In genomic region chr5:127076730-127077129, GRCh38 we compare ENCODE assay signal across 12 cellular contexts. TPM values are rescaled to one million over a fixed set of nuclear protein-coding genes. Genes with fewer than 3 reads are reported as not detected.
DNase-seq lines count a peak whose midpoint lies in the region; ATAC-seq and TF ChIP-seq lines count a peak whose summit lies in the region.
"Had no signal": no experiment of that assay in that cellular context is flagged by ENCODE, and none has a peak within 500 bp of the region (broad histone marks: within the 10 kb centered on the region; RNA-seq: fewer than 3 reads in every experiment).

No MANE protein-coding gene starts in this region.

- ATAC-seq in heart right ventricle (peak in 7 of 8 donors; percentile 42 to 80 (median 46)), Right ventricle myocardium superior (ENCODE audit: poor library complexity) (no peak), HG02623 (IDR thresholded peaks at IDR 0.05; ENCODE audit: unreplicated experiment) (no peak)

- no peaks in the 10 kb centered on the region for H3K27me3 ChIP-seq in heart right ventricle
- H3K27me3 ChIP-seq: Peyer's patch had no signal

- peak overlapping the region in 1 of 10 donors; percentile 16 for H3K27ac ChIP-seq in heart right ventricle

- no peaks in the 10 kb centered on the region for H3K36me3 ChIP-seq in heart right ventricle
- H3K36me3 ChIP-seq: Peyer's patch had no signal

- WGBS in heart right ventricle, 2 donors, result 55 to 59% methylated on average over 4 of the region's 4 CpGs

- peak in 1 of 2 donors; percentile 20 for DNase-seq in heart right ventricle
- no peak for DNase-seq in Right ventricle myocardium superior
- peak; percentile 47 to 65 for DNase-seq in cardiac fibroblast (ENCODE audit: low read depth in 2 of 2)
- DNase-seq in kidney glomerular epithelial cell (lab: John Stamatoyannopoulos, UW), result peak; percentile 47
- no peak for DNase-seq in NCI-H510A treated with DMSO at 0.1 percent for 48 hours (lab: John Stamatoyannopoulos, UW)
- DNase-seq in NCI-H524 treated with DMSO at 0.1 percent for 48 hours (lab: John Stamatoyannopoulos, UW), result no peak
- DNase-seq in COR-L47 (lab: John Stamatoyannopoulos, UW), result no peak
- DNase-seq: DND-41; NCI-H2029 treated with DMSO at 0.1 percent for 48 hours; Peyer's patch; stimulated activated CD4-positive, alpha-beta T cell treated with anti-CD3 and anti-CD28 coated beads, Interleukin-15, amount 100 ng/mL, for 24 hours had no signal

- TF ChIP-seq CTCF in heart right ventricle (IDR thresholded peaks at IDR 0.05) (no peak), cardiac fibroblast (IDR thresholded peaks at IDR 0.05; ENCODE audit: low read depth, low read length) (no peak)

- peaks cover 0 to 19% (median 7%) of the 10 kb centered on the region in 9 donors for H3K4me1 ChIP-seq in heart right ventricle

- intact Hi-C loops in heart right ventricle (cut with DNase I), result no loop called here
- intact Hi-C loops in Right ventricle myocardium superior (cut with DNase I), result no loop called here

- H3K9me3 ChIP-seq in heart right ventricle, result no peaks in the 10 kb centered on the region
- H3K9me3 ChIP-seq: Peyer's patch had no signal

- no peak overlapping the region for H3K4me3 ChIP-seq in heart right ventricle
- H3K4me3 ChIP-seq in cardiac fibroblast (replicated peaks in 1 of 2; ENCODE audit: low read depth in 2 of 2, low read length in 2 of 2), result no peak overlapping the region
- H3K4me3 ChIP-seq: Peyer's patch had no signal

RNA-seq across cellular contexts. Expression of gene C5orf63, which starts 3.4 kb away (rescaled TPM):
- total RNA-seq in heart right ventricle (10 to 100 TPM in 9 of 10 donors, 1 to 10 TPM in 1; 9.7 to 18.3 (median 12.9) TPM), Right ventricle myocardium superior (11.1 TPM)
- 1 to 10 TPM; 5.4 to 6.9 TPM for polyA plus RNA-seq in heart right ventricle

RNA-seq across cellular contexts. Expression of gene MARCHF3, which starts 46.4 kb away (rescaled TPM):
- total RNA-seq in heart right ventricle (10 to 100 TPM; 16.8 to 57.4 (median 45.9) TPM), Right ventricle myocardium superior (26.6 TPM)
- 10 to 100 TPM in 1 of 2 donors, 1 to 10 TPM in 1; 4.8 to 76.2 TPM for polyA plus RNA-seq in heart right ventricle

Comparison
In these comparisons a context has a peak if more than half of its experiments do, and no peak if none do; other contexts are left out.
1. ATAC-seq: peak in heart right ventricle (7 of 8); none in Right ventricle myocardium superior (single experiment) and HG02623 (single experiment).
2. DNase-seq: peak in cardiac fibroblast (2 of 2) and kidney glomerular epithelial cell (single experiment); none in Right ventricle myocardium superior (single experiment), NCI-H510A treated with DMSO at 0.1 percent for 48 hours (single experiment), NCI-H524 treated with DMSO at 0.1 percent for 48 hours (single experiment) and COR-L47 (single experiment).